In genomic region chr1:212856755-212857154, GRCh38 we compare ENCODE assay signal across 1 cellular context.
TF ChIP-seq lines count a peak whose summit lies in the region.

No MANE protein-coding gene starts in this region.

TF ChIP-seq in K562, 482 proteins besides CTCF, POLR2A, EP300 and RAD21:
- TF ChIP-seq STAT6 (CRISPR knock-in tag; IDR thresholded peaks at IDR 0.05) (no peak), ZC3H8 (IDR thresholded peaks at IDR 0.05) (no peak), NBN (IDR thresholded peaks at IDR 0.05; ENCODE audit: low read depth) (no peak), C11orf30 (IDR thresholded peaks at IDR 0.05; ENCODE audit: low read depth) (no peak), ZNF140 (CRISPR knock-in tag; IDR thresholded peaks at IDR 0.05) (no peak), CCNT2 (IDR thresholded peaks at IDR 0.05; ENCODE audit: borderline replicate concordance, extremely low read depth, insufficient read length, low read depth, low read length) (no peak), ATF2 (CRISPR knock-in tag; IDR thresholded peaks at IDR 0.05) (no peak), NCOR1 (IDR thresholded peaks at IDR 0.05) (no peak), TRIM25 (IDR thresholded peaks at IDR 0.05; ENCODE audit: borderline replicate concordance) (no peak), CREB5 (CRISPR knock-in tag; IDR thresholded peaks at IDR 0.05) (no peak), ZNF197 (CRISPR knock-in tag; IDR thresholded peaks at IDR 0.05; ENCODE audit: low read depth) (no peak), SMARCA5 (IDR thresholded peaks at IDR 0.05) (no peak), SRSF7 (optimal IDR thresholded peaks at IDR 0.05; ENCODE audit: low read depth, low read length) (no peak), RNF2 (IDR thresholded peaks at IDR 0.05) (no peak), HNRNPLL (IDR thresholded peaks at IDR 0.05; ENCODE audit: low read depth, low read length, poor library complexity, severe bottlenecking) (no peak), GTF3C2 (IDR thresholded peaks at IDR 0.05; ENCODE audit: borderline replicate concordance, extremely low read depth, insufficient read length) (no peak), CHD7 (IDR thresholded peaks at IDR 0.05; ENCODE audit: low read depth, low read length) (no peak)
